ENCODE assay signal across 8 cellular contexts in genomic region chr3:124351430-124352142, GRCh38.
DNase-seq lines count a peak whose midpoint lies in the region; ATAC-seq and TF ChIP-seq lines count a peak whose summit lies in the region.

No MANE protein-coding gene starts in this region.

- CTCF ChIA-PET in CD4-positive, alpha-beta memory T cell (lab: Charles Lee; ENCODE audit: partially characterized antibody) = interaction anchor here (1.3 to 1.7 kb wide), 2 partner anchors 11 to 209 kb away, joined by 4 read pairs; no protein-coding TSS in a partner anchor

- H3K27ac Mint-ChIP-seq in CD4-positive, alpha-beta memory T cell = no peak overlapping the region
- H3K27ac Mint-ChIP-seq in naive thymus-derived CD8-positive, alpha-beta T cell = no peak overlapping the region

- no peaks in the 10 kb centered on the region for H3K36me3 Mint-ChIP-seq in CD4-positive, alpha-beta memory T cell
- H3K36me3 Mint-ChIP-seq in naive thymus-derived CD8-positive, alpha-beta T cell = no peaks in the 10 kb centered on the region

- ATAC-seq in psoas muscle = no peak
- no peak for ATAC-seq in activated CD4-positive, CD25-positive, alpha-beta regulatory T cell treated with anti-CD3 and anti-CD28 coated beads, Interleukin-2, amount 50 U/mL, for 24 hours
- ATAC-seq in naive thymus-derived CD8-positive, alpha-beta T cell = no peak

- H3K27ac ChIP-seq in psoas muscle = no peak overlapping the region
- no peak overlapping the region for H3K27ac ChIP-seq in CD4-positive, alpha-beta memory T cell (ENCODE audit: low read depth, low read length)

- TF ChIP-seq CTCF in GM12865 (IDR thresholded peaks at IDR 0.05; ENCODE audit: insufficient read depth, low read depth, low read length, missing control alignments) (peak; percentile 34), psoas muscle (IDR thresholded peaks at IDR 0.05) (peak; percentile 47)

- H3K9me3 ChIP-seq in psoas muscle = no peaks in the 10 kb centered on the region
- H3K9me3 ChIP-seq in CD4-positive, alpha-beta memory T cell (ENCODE audit: control insufficient read depth in 1 of 2, low read length in 2 of 2) = no peaks in the 10 kb centered on the region

- POLR2A ChIA-PET in CD4-positive, alpha-beta memory T cell (lab: Charles Lee; ENCODE audit: partially characterized antibody) = no interaction called here
- POLR2A ChIA-PET in naive thymus-derived CD8-positive, alpha-beta T cell (lab: Charles Lee) = no interaction called here

- no peaks in the 10 kb centered on the region for H3K4me1 ChIP-seq in psoas muscle
- no peaks in the 10 kb centered on the region for H3K4me1 ChIP-seq in CD4-positive, alpha-beta memory T cell (ENCODE audit: insufficient read depth, low read length)

- 60 to 63% (median 62%) methylated on average over 4 of the region's 4 CpGs for WGBS in psoas muscle, 3 donors

- peaks cover 0 to 2% (median 0%) of the 10 kb centered on the region in 8 donors for H3K9me3 Mint-ChIP-seq in CD4-positive, alpha-beta memory T cell
- peaks cover 0 to 4% (median 0%) of the 10 kb centered on the region in 9 donors for H3K9me3 Mint-ChIP-seq in naive thymus-derived CD8-positive, alpha-beta T cell

- H3K4me3 ChIP-seq in GM12865 (ENCODE audit: low read depth, low read length) (no peak overlapping the region), psoas muscle (no peak overlapping the region)
- H3K4me3 ChIP-seq in CD4-positive, alpha-beta memory T cell (ENCODE audit: low read length in 2 of 2) = no peak overlapping the region

- intact Hi-C loops in psoas muscle (cut with DNase I) = loop anchor here (5.0 to 10.0 kb wide), 3 partner anchors 113 to 206 kb away; no protein-coding TSS in a partner anchor
- intact Hi-C loops in CD4-positive, alpha-beta memory T cell (cut with micrococcal nuclease) = no loop called here

- no peaks in the 10 kb centered on the region for H3K4me1 Mint-ChIP-seq in CD4-positive, alpha-beta memory T cell
- H3K4me1 Mint-ChIP-seq in naive thymus-derived CD8-positive, alpha-beta T cell = no peaks in the 10 kb centered on the region

- peaks cover 2 to 5% of the 10 kb centered on the region in 2 donors for H3K27me3 Mint-ChIP-seq in CD4-positive, alpha-beta memory T cell
- H3K27me3 Mint-ChIP-seq in naive thymus-derived CD8-positive, alpha-beta T cell = peaks cover 2 to 14% (median 3%) of the 10 kb centered on the region in 5 donors

- no peak overlapping the region for H3K4me3 Mint-ChIP-seq in CD4-positive, alpha-beta memory T cell
- H3K4me3 Mint-ChIP-seq in naive thymus-derived CD8-positive, alpha-beta T cell = no peak overlapping the region

- peak; percentile 52 for DNase-seq in GM12865 (ENCODE audit: low read depth)
- DNase-seq in NCI-H1105 (lab: John Stamatoyannopoulos, UW) = peak; percentile 59
- DNase-seq in SW480 (ENCODE audit: low spot score) = peak; percentile 67
- DNase-seq in glomerular visceral epithelial cell (ENCODE audit: extremely low spot score) = peak; percentile 69
- no peak for DNase-seq in psoas muscle
- DNase-seq in CD4-positive, alpha-beta memory T cell = no peak
- no peak for DNase-seq in naive thymus-derived CD8-positive, alpha-beta T cell

- H3K27me3 ChIP-seq in psoas muscle (ENCODE audit: insufficient read depth in 3 of 3, low read length in 2 of 3) = no peaks in the 10 kb centered on the region
- H3K27me3 ChIP-seq in CD4-positive, alpha-beta memory T cell (ENCODE audit: insufficient read depth, low read length) = no peaks in the 10 kb centered on the region

- no peaks in the 10 kb centered on the region for H3K36me3 ChIP-seq in psoas muscle (ENCODE audit: insufficient read depth in 1 of 2, low read depth in 1 of 2)
- no peaks in the 10 kb centered on the region for H3K36me3 ChIP-seq in CD4-positive, alpha-beta memory T cell (ENCODE audit: insufficient read depth, low read length)

Comparison
In these comparisons a context has a peak if more than half of its experiments do, and no peak if none do; other contexts are left out.
1. DNase-seq: peak in GM12865 (single experiment), NCI-H1105 (single experiment), SW480 (single experiment) and glomerular visceral epithelial cell (single experiment); none in psoas muscle (0 of 2), CD4-positive, alpha-beta memory T cell (0 of 5) and naive thymus-derived CD8-positive, alpha-beta T cell (0 of 10).